2 cellular contexts compared by ENCODE assay signal in genomic region chr13:102548811-102549210, GRCh38.
TF ChIP-seq lines count a peak whose summit lies in the region.

No MANE protein-coding gene starts in this region.

TF ChIP-seq in IMR-90, 13 proteins besides CTCF, POLR2A, EP300 and RAD21:
- TF ChIP-seq ELK1 (IDR thresholded peaks at IDR 0.05; ENCODE audit: borderline replicate concordance, low read depth, low read length) (no peak), NFE2L2 (IDR thresholded peaks at IDR 0.05; ENCODE audit: low read depth, low read length) (no peak), MAZ (IDR thresholded peaks at IDR 0.05; ENCODE audit: borderline replicate concordance, low read depth, low read length) (no peak), SMC3 (IDR thresholded peaks at IDR 0.05; ENCODE audit: low read depth, low read length) (no peak), MXI1 (IDR thresholded peaks at IDR 0.05; ENCODE audit: borderline replicate concordance, low read depth, low read length) (no peak), USF2 (IDR thresholded peaks at IDR 0.05; ENCODE audit: low read depth, low read length) (no peak), RCOR1 (IDR thresholded peaks at IDR 0.05; ENCODE audit: insufficient replicate concordance, low read length) (no peak), CEBPB (IDR thresholded peaks at IDR 0.05; ENCODE audit: low read depth, low read length) (peak; percentile 13; the same call in 1 of the 2 replicates)

TF ChIP-seq in neural cell, 6 proteins besides CTCF, POLR2A, EP300 and RAD21 (continued from another document):
- TF ChIP-seq REST (IDR thresholded peaks at IDR 0.05; ENCODE audit: borderline replicate concordance) (no peak), TAF1 (IDR thresholded peaks at IDR 0.05; ENCODE audit: low read depth) (no peak)
